ENCODE assay signal across 9 cellular contexts in the genomic region with DNA sequence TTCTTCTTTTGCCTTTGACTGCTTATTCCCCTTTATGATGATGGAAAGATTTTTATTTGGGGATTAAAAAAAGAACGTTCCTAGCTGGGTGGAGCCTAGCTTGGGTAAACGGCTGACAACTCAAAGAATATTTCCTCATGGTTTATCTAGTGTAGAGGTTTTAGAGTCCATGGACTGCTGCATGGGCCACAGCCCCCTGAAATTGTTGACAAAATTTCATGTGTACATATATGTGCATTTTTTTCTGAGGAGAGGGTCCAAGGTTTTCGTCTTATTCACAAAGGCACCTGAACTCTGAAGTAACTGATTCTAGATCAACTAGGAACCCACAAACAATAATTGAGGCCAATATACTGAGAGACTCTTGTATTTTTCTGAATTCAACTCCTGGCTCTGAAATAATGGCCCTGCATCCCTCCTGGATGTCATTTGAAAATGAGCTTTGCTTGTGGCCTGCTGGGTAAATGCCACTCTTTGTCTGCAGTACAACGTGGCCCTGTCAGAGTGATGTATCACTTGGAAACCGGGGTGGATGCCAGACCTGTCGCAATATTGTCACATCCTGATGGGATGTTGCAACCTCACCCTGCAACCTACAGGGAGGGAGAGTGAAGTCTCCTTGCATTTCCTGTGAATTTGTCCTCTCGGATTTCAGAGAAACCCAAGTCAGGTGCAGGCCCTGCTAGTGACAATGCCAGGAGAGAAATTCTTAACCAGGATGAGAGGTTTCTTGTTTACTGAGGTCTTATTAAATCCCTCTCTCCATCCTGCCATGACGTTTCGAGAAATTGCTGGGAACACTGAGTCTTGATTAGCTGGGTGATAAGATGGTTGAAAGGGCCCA. TPM values are rescaled to one million over a fixed set of nuclear protein-coding genes. Genes with fewer than 3 reads are reported as not detected.
DNase-seq lines count a peak whose midpoint lies in the region; ATAC-seq and TF ChIP-seq lines count a peak whose summit lies in the region.
"Had no signal": no experiment of that assay in that cellular context is flagged by ENCODE, and none has a peak within 500 bp of the region (broad histone marks: within the 10 kb centered on the region; RNA-seq: fewer than 3 reads in every experiment).

No MANE protein-coding gene starts in this region.

- TF ChIP-seq POLR2A in right lobe of liver (IDR thresholded peaks at IDR 0.05) = peak; percentile 59

- H3K36me3 Mint-ChIP-seq in stimulated activated naive B cell treated with anti-CD40 and anti-IgM and Interleukin-4, amounts not matched to agents 10 μg/mL and 1 μg/mL and 100 μg/mL, for 72 hours = peaks cover 0 to 2% of the 10 kb centered on the region in 2 donors

- peak overlapping the region; percentile 37 to 94 (median 81) for H3K27ac ChIP-seq in right lobe of liver

- no peaks in the 10 kb centered on the region for H3K36me3 ChIP-seq in right lobe of liver

- H3K4me3 ChIP-seq in LNCaP clone FGC (ENCODE audit: low read depth, low read length) = no peak overlapping the region
- no peak overlapping the region for H3K4me3 ChIP-seq in right lobe of liver

- peak; percentile 41 for DNase-seq in AG08396 (ENCODE audit: low spot score)
- DNase-seq in LNCaP clone FGC (ENCODE audit: low read depth) = peak; percentile 87
- DNase-seq in astrocyte of the hippocampus (ENCODE audit: low read depth, low spot score) = peak; percentile 53
- peak; percentile 83 to 95 (median 88) for DNase-seq in right lobe of liver
- no peak for DNase-seq in HUDEP-2 (lab: John Stamatoyannopoulos, UW; ENCODE audit: unreplicated experiment in 76 of 76)
- DNase-seq in GM10266 (ENCODE audit: extremely low spot score) = no peak
- DNase-seq in activated CD4-positive, alpha-beta T cell treated with anti-CD3 and anti-CD28 coated beads for 4 hours = no peak
- no peak for DNase-seq in stimulated activated naive B cell treated with anti-CD40 and anti-IgM and Interleukin-4, amounts not matched to agents 10 μg/mL and 1 μg/mL and 100 μg/mL, for 72 hours

- intact Hi-C loops in right lobe of liver (cut with DNase I) = no loop called here

- no peak overlapping the region for H3K4me3 Mint-ChIP-seq in stimulated activated naive B cell treated with anti-CD40 and anti-IgM and Interleukin-4, amounts not matched to agents 10 μg/mL and 1 μg/mL and 100 μg/mL, for 72 hours

- H3K27me3 Mint-ChIP-seq in stimulated activated naive B cell treated with anti-CD40 and anti-IgM and Interleukin-4, amounts not matched to agents 10 μg/mL and 1 μg/mL and 100 μg/mL, for 72 hours = peaks cover 13 to 20% of the 10 kb centered on the region in 2 donors

- 21% methylated on average over 7 of the region's 9 CpGs for WGBS in right lobe of liver (ENCODE audit: insufficient coverage, low coverage, low lambda C conversion rate, missing lambda C conversion rate)

- H3K4me1 Mint-ChIP-seq in stimulated activated naive B cell treated with anti-CD40 and anti-IgM and Interleukin-4, amounts not matched to agents 10 μg/mL and 1 μg/mL and 100 μg/mL, for 72 hours = peaks cover 34 to 47% of the 10 kb centered on the region in 2 donors

- H3K4me1 ChIP-seq in right lobe of liver = peaks cover 0 to 28% (median 9%) of the 10 kb centered on the region in 4 donors

- peaks cover 3% of the 10 kb centered on the region in 2 donors for H3K9me3 Mint-ChIP-seq in stimulated activated naive B cell treated with anti-CD40 and anti-IgM and Interleukin-4, amounts not matched to agents 10 μg/mL and 1 μg/mL and 100 μg/mL, for 72 hours

- no peaks in the 10 kb centered on the region for H3K9me3 ChIP-seq in right lobe of liver

- no peak overlapping the region for H3K27ac Mint-ChIP-seq in stimulated activated naive B cell treated with anti-CD40 and anti-IgM and Interleukin-4, amounts not matched to agents 10 μg/mL and 1 μg/mL and 100 μg/mL, for 72 hours

- peak; percentile 78 to 89 (median 84) for ATAC-seq in right lobe of liver
- no peak for ATAC-seq in stimulated activated naive B cell treated with anti-CD40 and anti-IgM and Interleukin-4, amounts not matched to agents 10 μg/mL and 1 μg/mL and 100 μg/mL, for 72 hours (replicated peaks)

- H3K27me3 ChIP-seq in right lobe of liver = no peaks in the 10 kb centered on the region

- TF ChIP-seq CTCF in LNCaP clone FGC (IDR thresholded peaks at IDR 0.05; ENCODE audit: control insufficient read depth, extremely low read depth, insufficient read depth) = no peak
- TF ChIP-seq CTCF in right lobe of liver (IDR thresholded peaks at IDR 0.05) = no peak
- no peak for TF ChIP-seq CTCF in GM10266 (IDR thresholded peaks at IDR 0.05; ENCODE audit: control insufficient read depth, insufficient read depth, low read depth, missing control alignments)

RNA-seq across cellular contexts. Expression of a gene that starts 33.8 kb away (rescaled TPM):
- total RNA-seq in right lobe of liver = 1 to 10 TPM in 5 of 6 experiments, under 1 TPM in 1; 1.00 to 3.3 (median 1.5) TPM
- total RNA-seq: skeletal muscle tissue had no signal

Comparison
In these comparisons a context has a peak if more than half of its experiments do, and no peak if none do; other contexts are left out.
1. DNase-seq: peak in AG08396 (single experiment), LNCaP clone FGC (single experiment), astrocyte of the hippocampus (single experiment) and right lobe of liver (3 of 3); none in HUDEP-2 (0 of 76), GM10266 (single experiment), activated CD4-positive, alpha-beta T cell treated with anti-CD3 and anti-CD28 coated beads for 4 hours (0 of 2) and stimulated activated naive B cell treated with anti-CD40 and anti-IgM and Interleukin-4, amounts not matched to agents 10 μg/mL and 1 μg/mL and 100 μg/mL, for 72 hours (single experiment).
2. ATAC-seq: peak in right lobe of liver (4 of 4); none in stimulated activated naive B cell treated with anti-CD40 and anti-IgM and Interleukin-4, amounts not matched to agents 10 μg/mL and 1 μg/mL and 100 μg/mL, for 72 hours (0 of 2).